12 cellular contexts compared by ENCODE assay signal in genomic region chr22:36395922-36396321, GRCh38. TPM values are rescaled to one million over a fixed set of nuclear protein-coding genes. Genes with fewer than 3 reads are reported as not detected.
DNase-seq lines count a peak whose midpoint lies in the region; ATAC-seq and TF ChIP-seq lines count a peak whose summit lies in the region.
"Had no signal": no experiment of that assay in that cellular context is flagged by ENCODE, and none has a peak within 500 bp of the region (broad histone marks: within the 10 kb centered on the region; RNA-seq: fewer than 3 reads in every experiment).

No MANE protein-coding gene starts in this region.

- no peak overlapping the region for H3K9ac ChIP-seq in neural progenitor cell

- no peak for TF ChIP-seq CTCF in neural progenitor cell (IDR thresholded peaks at IDR 0.05)

- H3K4me2 ChIP-seq in neural progenitor cell: no peak overlapping the region

- H3K27me3 Mint-ChIP-seq in neural progenitor cell (ENCODE audit: insufficient read depth, low read depth): peaks cover 4% of the 10 kb centered on the region
- H3K27me3 Mint-ChIP-seq: stimulated activated naive CD8-positive, alpha-beta T cell treated with anti-CD3 and anti-CD28 coated beads, Interleukin-15, Interleukin-2, amounts not matched to agents 100 ng/mL and 50 ng/mL, for 24 hours had no signal

- no peaks in the 10 kb centered on the region for H4K20me1 ChIP-seq in neural progenitor cell (ENCODE audit: low read depth)

- no peaks in the 10 kb centered on the region for H3K79me2 ChIP-seq in neural progenitor cell (ENCODE audit: low read depth)

- peaks cover 6% of the 10 kb centered on the region for H3K4me1 ChIP-seq in neural progenitor cell

- no peaks in the 10 kb centered on the region for H3K36me3 ChIP-seq in neural progenitor cell
- H3K36me3 ChIP-seq: SJCRH30 had no signal

- H3K36me3 Mint-ChIP-seq in neural progenitor cell: no peaks in the 10 kb centered on the region

- H3K4me3 ChIP-seq in neural progenitor cell: no peak overlapping the region
- H3K4me3 ChIP-seq: SJCRH30 had no signal

- H3K9me3 ChIP-seq in neural progenitor cell (ENCODE audit: low read depth): no peaks in the 10 kb centered on the region
- H3K9me3 ChIP-seq: SJCRH30 had no signal

- peak; percentile 37 for DNase-seq in DMS53 treated with DMSO at 0.1 percent for 48 hours (lab: John Stamatoyannopoulos, UW; ENCODE audit: unreplicated experiment)
- DNase-seq in NCI-H226: peak; percentile 73
- peak; percentile 24 for DNase-seq in dermis blood vessel endothelial cell
- DNase-seq in neural progenitor cell (ENCODE audit: low spot score): no peak
- no peak for DNase-seq in SKM-1 (lab: John Stamatoyannopoulos, UW; ENCODE audit: unreplicated experiment)
- no peak for DNase-seq in activated CD4-positive, alpha-beta T cell treated with anti-CD3 and anti-CD28 coated beads, Interleukin-2, amount 50 U/mL, for 48 hours
- DNase-seq: caudate nucleus, NCI-H1694, SJCRH30 had no signal

- H3K9me3 Mint-ChIP-seq in neural progenitor cell: no peaks in the 10 kb centered on the region
- H3K9me3 Mint-ChIP-seq: stimulated activated naive CD8-positive, alpha-beta T cell treated with anti-CD3 and anti-CD28 coated beads, Interleukin-15, Interleukin-2, amounts not matched to agents 100 ng/mL and 50 ng/mL, for 24 hours had no signal

- H2AFZ ChIP-seq in neural progenitor cell (replicated peaks): no peak overlapping the region

- peak overlapping the region; percentile 86 for H3K27ac Mint-ChIP-seq in neural progenitor cell

- H3F3A ChIP-seq in neural progenitor cell (ENCODE audit: low read depth): peaks cover 5% of the 10 kb centered on the region

- no peak overlapping the region for H3K27ac ChIP-seq in neural progenitor cell
- H3K27ac ChIP-seq: SJCRH30 had no signal

- H3K4me1 Mint-ChIP-seq in neural progenitor cell: peaks cover 24% of the 10 kb centered on the region

- no peaks in the 10 kb centered on the region for H3K27me3 ChIP-seq in neural progenitor cell
- H3K27me3 ChIP-seq: SJCRH30 had no signal

- peak overlapping the region; percentile 33 for H3K4me3 Mint-ChIP-seq in neural progenitor cell
- H3K4me3 Mint-ChIP-seq: stimulated activated naive CD8-positive, alpha-beta T cell treated with anti-CD3 and anti-CD28 coated beads, Interleukin-15, Interleukin-2, amounts not matched to agents 100 ng/mL and 50 ng/mL, for 24 hours had no signal

- ATAC-seq in HG02642 (IDR thresholded peaks at IDR 0.05; ENCODE audit: poor library complexity, unreplicated experiment): no peak
- ATAC-seq in HG03095 (IDR thresholded peaks at IDR 0.05; ENCODE audit: unreplicated experiment): no peak

RNA-seq across cellular contexts. Expression of gene MYH9, which starts 8.2 kb away (rescaled TPM):
- total RNA-seq in dermis blood vessel endothelial cell (803 and 1,099 TPM in 2 replicates), neural progenitor cell (ENCODE audit: low replicate concordance) (77.2 and 189 TPM in 2 replicates)

Comparison
In these comparisons a context has a peak if more than half of its experiments do, and no peak if none do; other contexts are left out.
1. DNase-seq: peak in DMS53 treated with DMSO at 0.1 percent for 48 hours (single experiment), NCI-H226 (single experiment) and dermis blood vessel endothelial cell (single experiment); none in neural progenitor cell (single experiment), SKM-1 (single experiment) and activated CD4-positive, alpha-beta T cell treated with anti-CD3 and anti-CD28 coated beads, Interleukin-2, amount 50 U/mL, for 48 hours (0 of 2).